Comparison of ENCODE assay signal across 14 cellular contexts in the genomic region with DNA sequence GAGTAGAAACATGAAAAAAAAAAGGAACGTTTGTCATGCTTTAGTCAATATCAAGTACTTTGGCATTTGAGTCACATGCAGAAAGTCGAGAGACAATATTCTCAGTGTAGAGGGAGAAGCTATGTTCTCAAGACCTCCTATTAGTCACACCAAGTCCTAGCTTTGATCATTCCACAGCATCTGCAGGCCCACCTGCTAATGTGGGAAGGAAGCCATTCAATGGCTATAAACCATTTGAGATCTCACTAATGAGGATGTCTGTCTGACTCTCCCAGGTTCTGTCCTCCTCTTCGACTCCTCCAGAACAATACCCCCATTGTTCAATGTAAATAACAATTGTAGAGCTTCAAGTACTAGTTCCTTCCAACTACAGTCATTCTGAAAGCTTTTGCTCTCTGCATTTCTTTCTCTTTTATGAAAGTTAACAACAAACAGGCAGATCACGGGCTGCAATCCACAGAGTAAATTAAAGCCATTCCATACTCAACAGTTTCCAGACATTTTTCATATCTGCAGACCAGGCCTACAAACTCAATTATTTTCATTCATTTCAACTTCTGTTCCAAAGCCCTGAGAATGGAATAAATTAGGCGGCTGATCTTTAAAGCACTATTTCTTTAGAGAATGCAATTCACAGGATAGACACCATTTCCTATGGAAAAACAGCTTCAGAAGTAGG.
DNase-seq lines count a peak whose midpoint lies in the region; ATAC-seq, FAIRE-seq and TF ChIP-seq lines count a peak whose summit lies in the region.
"Had no signal": no experiment of that assay in that cellular context is flagged by ENCODE, and none has a peak within 500 bp of the region (broad histone marks: within the 10 kb centered on the region; RNA-seq: fewer than 3 reads in every experiment).

No MANE protein-coding gene starts in this region.

- H3K9me3 ChIP-seq in GM12878 (replicated peaks; ENCODE audit: control insufficient read depth, insufficient read depth, low read length) (no peaks in the 10 kb centered on the region), mesodermal cell (ENCODE audit: control insufficient read depth, low read length) (no peaks in the 10 kb centered on the region)
- H3K9me3 ChIP-seq: prostate gland had no signal

- H3K36me3 ChIP-seq in GM12878 (ENCODE audit: control insufficient read depth in 2 of 2, insufficient read depth in 2 of 2, low read length in 1 of 2) = no peaks in the 10 kb centered on the region
- H3K36me3 ChIP-seq in mesodermal cell (ENCODE audit: control insufficient read depth, insufficient read depth, low read length) = no peaks in the 10 kb centered on the region
- H3K36me3 ChIP-seq: cardiac muscle cell, prostate gland had no signal

- no peaks in the 10 kb centered on the region for H3K27me3 ChIP-seq in GM12878 (replicated peaks in 1 of 2; ENCODE audit: control insufficient read depth in 2 of 2, insufficient read depth in 2 of 2, low read length in 1 of 2)
- H3K27me3 ChIP-seq: cardiac muscle cell had no signal

- in situ Hi-C loops in GM12878 (cut with MboI) = no loop called here

- no TSS peak for BruUV-seq in GM12878 (replicated peaks; lab: Mats Ljungman, UMichigan)

- FAIRE-seq in GM12878 (lab: Jason Lieb, UNC) = no peak

- no peak overlapping the region for H2AFZ ChIP-seq in GM12878 (ENCODE audit: control insufficient read depth, low read depth, low read length)

- no peak overlapping the region for H3K9ac ChIP-seq in GM12878 (ENCODE audit: control insufficient read depth, insufficient read depth, low read length)

- WGBS in GM12878 (ENCODE audit: insufficient coverage, insufficient replicate concordance, low lambda C conversion rate, missing lambda C conversion rate) = 15% methylated on average over 5 of the region's 5 CpGs
- WGBS in mesodermal cell (ENCODE audit: insufficient coverage in 2 of 2), 2 experiments = 68 to 71% methylated on average over 2 to 4 of the region's 5 CpGs

- TF ChIP-seq CTCF in GM10248 (IDR thresholded peaks at IDR 0.05; ENCODE audit: control extremely low read depth, extremely low read depth, low read depth, missing control alignments) (no peak), GM12878 (IDR thresholded peaks at IDR 0.05 in 2 of 3, conservative IDR thresholded peaks at IDR 0.05 in 1 of 3; ENCODE audit: control insufficient read depth in 2 of 3, extremely low read depth in 1 of 3, insufficient read depth in 1 of 3, low read depth in 3 of 3, low read length in 3 of 3) (no peak)

- SMC1A ChIA-PET in GM12878 (lab: Charles Lee; ENCODE audit: uncharacterized antibody, unreplicated experiment) = no interaction called here

- H4K20me1 ChIP-seq in GM12878 (ENCODE audit: control insufficient read depth, insufficient read depth) = no peaks in the 10 kb centered on the region

- H3K27ac ChIP-seq in GM12878 (ENCODE audit: control insufficient read depth, insufficient read depth) (no peak overlapping the region), mesodermal cell (ENCODE audit: low read depth, low read length, severe bottlenecking) (peak overlapping the region; percentile 68)
- H3K27ac ChIP-seq: cardiac muscle cell had no signal

- H3K4me1 ChIP-seq in GM12878 (ENCODE audit: control insufficient read depth, insufficient read depth, low read length) (no peaks in the 10 kb centered on the region; the same call in 1 of the 2 replicates), mesodermal cell (ENCODE audit: control insufficient read depth, insufficient read depth, low read length, poor library complexity, severe bottlenecking) (no peaks in the 10 kb centered on the region)
- H3K4me1 ChIP-seq: prostate gland had no signal

- no peak for TF ChIP-seq EP300 in GM12878 (IDR thresholded peaks at IDR 0.05; ENCODE audit: borderline replicate concordance in 1 of 2, control insufficient read depth in 1 of 2, low read depth in 2 of 2, low read length in 2 of 2)

- no peak for TF ChIP-seq RAD21 in GM12878 (IDR thresholded peaks at IDR 0.05; ENCODE audit: insufficient read depth, low read depth, low read length)

- no peak for TF ChIP-seq POLR2A in GM12878 (IDR thresholded peaks at IDR 0.05; ENCODE audit: low read depth, low read length)

- H3K79me2 ChIP-seq in GM12878 (ENCODE audit: control insufficient read depth, insufficient read depth, low read length) = no peaks in the 10 kb centered on the region

- DNase-seq in GM10248 (ENCODE audit: extremely low spot score) (peak; percentile 13), GM12878 (ENCODE audit: low read depth, low spot score) (peak; percentile 19), cerebellum (ENCODE audit: low spot score) (no peak), CD1c-positive myeloid dendritic cell (ENCODE audit: extremely low spot score) (no peak), amniotic stem cell (lab: John Stamatoyannopoulos, UW) (no peak)
- DNase-seq: activated CD8-positive, alpha-beta T cell treated with anti-CD3 and anti-CD28 coated beads, Interleukin-2, amount 10 ng/mL, durations not matched to agents 7 days and 5 days; activated effector memory CD4-positive, alpha-beta T cell treated with anti-CD3 and anti-CD28 coated beads, Interleukin-2, amount 50 U/mL, for 16 hours; NCI-H2171 treated with DMSO at 0.1 percent for 48 hours; stimulated activated CD4-positive, alpha-beta T cell treated with anti-CD3 and anti-CD28 coated beads, Interleukin-2, amount 100 ng/mL, for 24 hours had no signal

- RAD21 ChIA-PET in GM12878 (lab: Charles Lee; ENCODE audit: unreplicated experiment) = no interaction called here

- POLR2A ChIA-PET in GM10248 (lab: Yijun Ruan, JAX) (no interaction called here), GM12878 (lab: Charles Lee) (no interaction called here)

- CTCF ChIA-PET in GM10248 (lab: Yijun Ruan, JAX) (no interaction called here), GM12878 (lab: Yijun Ruan, JAX) (no interaction called here)

- H3K4me3 ChIP-seq in GM12878 (no peak overlapping the region), mesodermal cell (ENCODE audit: extremely low read depth, insufficient read depth, low read length, poor library complexity, severe bottlenecking) (no peak overlapping the region)
- H3K4me3 ChIP-seq: cardiac muscle cell, prostate gland had no signal

- intact Hi-C loops in GM12878 (cut with micrococcal nuclease; ENCODE audit: unreplicated experiment) = no loop called here

- ATAC-seq in HG03060 (IDR thresholded peaks at IDR 0.05; ENCODE audit: low read depth, unreplicated experiment) = peak; percentile 58
- ATAC-seq in GM12878 = peak; percentile 80
- ATAC-seq in GM21515 (IDR thresholded peaks at IDR 0.05; ENCODE audit: unreplicated experiment) = no peak
- ATAC-seq: activated CD8-positive, alpha-beta T cell treated with anti-CD3 and anti-CD28 coated beads, Interleukin-2, amount 10 ng/mL, durations not matched to agents 7 days and 5 days had no signal

- no peak overlapping the region for H3K4me2 ChIP-seq in GM12878 (ENCODE audit: control insufficient read depth, insufficient read depth)

TF ChIP-seq in GM12878, 131 proteins besides CTCF, POLR2A, EP300 and RAD21 (continues in another document):
- peak; percentile 64 to 65; a peak in 3 of 4 replicates for TF ChIP-seq IKZF2 (IDR thresholded peaks at IDR 0.05)
- 0 out of 2 replicates have a peak, but pooled peaks have one; percentile 54 for TF ChIP-seq NBN (IDR thresholded peaks at IDR 0.05)
- peak; percentile 92 for TF ChIP-seq MTA2 (IDR thresholded peaks at IDR 0.05; ENCODE audit: low read depth)
- TF ChIP-seq BHLHE40 (IDR thresholded peaks at IDR 0.05; ENCODE audit: borderline replicate concordance in 1 of 2, low read depth in 2 of 2, low read length in 1 of 2) = peak; percentile 11 to 28; a peak in 1 of 4 replicates
- TF ChIP-seq RBBP5 (conservative IDR thresholded peaks at IDR 0.05) = no peak
- 0 out of 2 replicates have a peak, but pooled peaks have one; percentile 23 for TF ChIP-seq DPF2 (IDR thresholded peaks at IDR 0.05)
- 0 out of 2 replicates have a peak, but pooled peaks have one; percentile 8 for TF ChIP-seq JUNB (IDR thresholded peaks at IDR 0.05)
- TF ChIP-seq JUND (IDR thresholded peaks at IDR 0.05; ENCODE audit: low read depth, low read length) = peak; percentile 24; the same call in 1 of the 2 replicates
- TF ChIP-seq YBX1 (IDR thresholded peaks at IDR 0.05) = no peak
- TF ChIP-seq SPI1 (IDR thresholded peaks at IDR 0.05; ENCODE audit: borderline replicate concordance, insufficient read depth, low read depth, low read length) = 0 out of 2 replicates have a peak, but pooled peaks have one; percentile 15
- TF ChIP-seq IKZF1 (conservative IDR thresholded peaks at IDR 0.05) = peak; percentile 25; the same call in 1 of the 2 replicates
- peak; percentile 44; the same call in 1 of the 2 replicates for TF ChIP-seq IRF4 (IDR thresholded peaks at IDR 0.05; ENCODE audit: low read depth, low read length)
- TF ChIP-seq ZBTB40 (IDR thresholded peaks at IDR 0.05; ENCODE audit: borderline replicate concordance) = no peak

Comparison
In these comparisons a context has a peak if more than half of its experiments do, and no peak if none do; other contexts are left out.
1. DNase-seq: peak in GM10248 (single experiment) and GM12878 (single experiment); none in cerebellum (single experiment), CD1c-positive myeloid dendritic cell (single experiment) and amniotic stem cell (single experiment).